ENCODE assay signal across 10 cellular contexts in genomic region chr17:32502710-32503109, GRCh38. TPM values are rescaled to one million over a fixed set of nuclear protein-coding genes. Genes with fewer than 3 reads are reported as not detected.
DNase-seq lines count a peak whose midpoint lies in the region; ATAC-seq and TF ChIP-seq lines count a peak whose summit lies in the region.
"Had no signal": no experiment of that assay in that cellular context is flagged by ENCODE, and none has a peak within 500 bp of the region (broad histone marks: within the 10 kb centered on the region; RNA-seq: fewer than 3 reads in every experiment).

No MANE protein-coding gene starts in this region.

- peaks cover 2% of the 10 kb centered on the region for H3K36me3 Mint-ChIP-seq in activated naive CD4-positive, alpha-beta T cell treated with anti-CD3 and anti-CD28 coated beads, Interleukin-2, amount 10 ng/mL, durations not matched to agents 7 days and 5 days
- H3K36me3 Mint-ChIP-seq in activated CD4-positive, alpha-beta memory T cell treated with anti-CD3 and anti-CD28 coated beads, Interleukin-2, amount 10 ng/mL, durations not matched to agents 7 days and 5 days (ENCODE audit: low read depth): no peaks in the 10 kb centered on the region

- H3K27ac Mint-ChIP-seq in activated naive CD4-positive, alpha-beta T cell treated with anti-CD3 and anti-CD28 coated beads, Interleukin-2, amount 10 ng/mL, durations not matched to agents 7 days and 5 days: peak overlapping the region; percentile 100
- peak overlapping the region; percentile 100 for H3K27ac Mint-ChIP-seq in activated CD4-positive, alpha-beta memory T cell treated with anti-CD3 and anti-CD28 coated beads, Interleukin-2, amount 10 ng/mL, durations not matched to agents 7 days and 5 days

- WGBS in transverse colon (ENCODE audit: low coverage in 1 of 2), 2 donors: 79 to 90% methylated on average over 6 to 10 of the region's 10 CpGs

- H3K27me3 ChIP-seq in lower lobe of right lung (ENCODE audit: low read depth) (no peaks in the 10 kb centered on the region), transverse colon (no peaks in the 10 kb centered on the region), BE2C (no peaks in the 10 kb centered on the region)

- CTCF ChIA-PET in activated naive CD4-positive, alpha-beta T cell treated with anti-CD3 and anti-CD28 coated beads, Interleukin-2, amount 10 ng/mL, durations not matched to agents 7 days and 5 days (lab: Charles Lee): interaction anchor here (2.6 kb wide), 1 partner anchor 11 kb away, joined by 8 read pairs; no protein-coding TSS in a partner anchor
- CTCF ChIA-PET in activated CD4-positive, alpha-beta memory T cell treated with anti-CD3 and anti-CD28 coated beads, Interleukin-2, amount 10 ng/mL, durations not matched to agents 7 days and 5 days (lab: Charles Lee): no interaction called here

- TF ChIP-seq POLR2A in transverse colon (IDR thresholded peaks at IDR 0.05): no peak

- H3K9me3 ChIP-seq in lower lobe of right lung: no peaks in the 10 kb centered on the region
- H3K9me3 ChIP-seq in transverse colon: no peaks in the 10 kb centered on the region
- no peaks in the 10 kb centered on the region for H3K9me3 ChIP-seq in BE2C

- H3K36me3 ChIP-seq in lower lobe of right lung: no peaks in the 10 kb centered on the region
- H3K36me3 ChIP-seq in transverse colon: no peaks in the 10 kb centered on the region
- H3K36me3 ChIP-seq in BE2C: no peaks in the 10 kb centered on the region

- POLR2A ChIA-PET in activated CD4-positive, alpha-beta memory T cell treated with anti-CD3 and anti-CD28 coated beads, Interleukin-2, amount 10 ng/mL, durations not matched to agents 7 days and 5 days (lab: Charles Lee): interaction anchor here (2.1 to 2.4 kb wide), 4 partner anchors 14 to 26 kb away, joined by 5 to 21 read pairs (median 15); partner anchors contain the start of gene CDK5R1

- in situ Hi-C loops in transverse colon (cut with MboI; ENCODE audit: low pct_ligation_motif_present in 1 of 4, low pct_unique_long_range_greater_than_20kb in 1 of 4, low sequenced_read_pairs in 3 of 4): no loop called here

- TF ChIP-seq EP300 in transverse colon (IDR thresholded peaks at IDR 0.05; ENCODE audit: low read depth): no peak

- peaks cover 26% of the 10 kb centered on the region for H3K4me1 ChIP-seq in lower lobe of right lung
- H3K4me1 ChIP-seq in transverse colon: peaks cover 0 to 12% (median 3%) of the 10 kb centered on the region in 4 donors
- H3K4me1 ChIP-seq in BE2C: no peaks in the 10 kb centered on the region
- H3K4me1 ChIP-seq: parathyroid adenoma had no signal

- H3K27me3 Mint-ChIP-seq in activated naive CD4-positive, alpha-beta T cell treated with anti-CD3 and anti-CD28 coated beads, Interleukin-2, amount 10 ng/mL, durations not matched to agents 7 days and 5 days: no peaks in the 10 kb centered on the region
- H3K27me3 Mint-ChIP-seq in activated CD4-positive, alpha-beta memory T cell treated with anti-CD3 and anti-CD28 coated beads, Interleukin-2, amount 10 ng/mL, durations not matched to agents 7 days and 5 days: no peaks in the 10 kb centered on the region

- no peak for DNase-seq in activated naive CD4-positive, alpha-beta T cell treated with anti-CD3 and anti-CD28 coated beads, Interleukin-2, amount 10 ng/mL, durations not matched to agents 7 days and 5 days
- no peak for DNase-seq in activated naive CD4-positive, alpha-beta T cell treated with anti-CD3 and anti-CD28 coated beads, Interleukin-2, amount 50 U/mL, for 16 hours
- DNase-seq in activated CD4-positive, alpha-beta memory T cell treated with anti-CD3 and anti-CD28 coated beads, Interleukin-2, amount 10 ng/mL, durations not matched to agents 7 days and 5 days: no peak
- DNase-seq in lower lobe of right lung (no peak), transverse colon (no peak), AML-193 (lab: John Stamatoyannopoulos, UW) (no peak), BE2C (no peak)

- H3K27ac ChIP-seq in lower lobe of right lung: peak overlapping the region; percentile 75
- peak overlapping the region; percentile 22 to 70 (median 42) for H3K27ac ChIP-seq in transverse colon
- H3K27ac ChIP-seq: parathyroid adenoma had no signal

- H3K9me3 Mint-ChIP-seq in activated naive CD4-positive, alpha-beta T cell treated with anti-CD3 and anti-CD28 coated beads, Interleukin-2, amount 10 ng/mL, durations not matched to agents 7 days and 5 days: no peaks in the 10 kb centered on the region
- H3K9me3 Mint-ChIP-seq in activated CD4-positive, alpha-beta memory T cell treated with anti-CD3 and anti-CD28 coated beads, Interleukin-2, amount 10 ng/mL, durations not matched to agents 7 days and 5 days: no peaks in the 10 kb centered on the region

- TF ChIP-seq CTCF in lower lobe of right lung (IDR thresholded peaks at IDR 0.05): no peak
- TF ChIP-seq CTCF in transverse colon (IDR thresholded peaks at IDR 0.05): no peak
- no peak for TF ChIP-seq CTCF in BE2C (IDR thresholded peaks at IDR 0.05; ENCODE audit: low read depth, low read length)

- H3K4me3 ChIP-seq in lower lobe of right lung (no peak overlapping the region), transverse colon (no peak overlapping the region), BE2C (ENCODE audit: low read depth, low read length) (no peak overlapping the region)
- H3K4me3 ChIP-seq: coronary artery had no signal

- ATAC-seq in lower lobe of right lung (no peak), HG03039 (IDR thresholded peaks at IDR 0.05; ENCODE audit: unreplicated experiment) (no peak)

- H3K4me1 Mint-ChIP-seq in activated naive CD4-positive, alpha-beta T cell treated with anti-CD3 and anti-CD28 coated beads, Interleukin-2, amount 10 ng/mL, durations not matched to agents 7 days and 5 days: peaks cover 53% of the 10 kb centered on the region
- H3K4me1 Mint-ChIP-seq in activated CD4-positive, alpha-beta memory T cell treated with anti-CD3 and anti-CD28 coated beads, Interleukin-2, amount 10 ng/mL, durations not matched to agents 7 days and 5 days: peaks cover 42% of the 10 kb centered on the region

- intact Hi-C loops in lower lobe of right lung (cut with DNase I) (no loop called here), transverse colon (cut with DNase I; ENCODE audit: low total_unique reads) (no loop called here)

- H3K4me3 Mint-ChIP-seq in activated naive CD4-positive, alpha-beta T cell treated with anti-CD3 and anti-CD28 coated beads, Interleukin-2, amount 10 ng/mL, durations not matched to agents 7 days and 5 days: peak overlapping the region; percentile 46
- H3K4me3 Mint-ChIP-seq in activated CD4-positive, alpha-beta memory T cell treated with anti-CD3 and anti-CD28 coated beads, Interleukin-2, amount 10 ng/mL, durations not matched to agents 7 days and 5 days: no peak overlapping the region

RNA-seq across cellular contexts. Expression of gene CDK5R1, which starts 15.9 kb away (rescaled TPM):
- 1 to 10 TPM; 7.4 to 7.9 TPM for total RNA-seq in activated CD4-positive, alpha-beta memory T cell treated with anti-CD3 and anti-CD28 coated beads, Interleukin-2, amount 10 ng/mL, durations not matched to agents 7 days and 5 days
- 1.3 TPM for total RNA-seq in lower lobe of right lung
- total RNA-seq in transverse colon: 10 to 100 TPM in 1 of 4 donors, 1 to 10 TPM in 3; 1.3 to 41.2 (median 2.4) TPM
- 4.5 TPM for polyA plus RNA-seq in BE2C (2012; ENCODE audit: insufficient read depth, insufficient read length, low read depth)

RNA-seq across cellular contexts. Expression of gene PSMD11, which starts 58.4 kb away (rescaled TPM):
- total RNA-seq in activated CD4-positive, alpha-beta memory T cell treated with anti-CD3 and anti-CD28 coated beads, Interleukin-2, amount 10 ng/mL, durations not matched to agents 7 days and 5 days: 100 to 1,000 TPM; 105 to 110 TPM
- total RNA-seq in lower lobe of right lung: 57.2 TPM
- total RNA-seq in transverse colon: 100 to 1,000 TPM in 1 of 4 donors, 10 to 100 TPM in 3; 20.9 to 238 (median 62.3) TPM
- 24.1 TPM for polyA plus RNA-seq in BE2C (2012; ENCODE audit: insufficient read depth, insufficient read length, low read depth)
